Comparison of ENCODE assay signal across 8 cellular contexts in genomic region chr15:89358755-89359439, GRCh38. TPM values are rescaled to one million over a fixed set of nuclear protein-coding genes. Genes with fewer than 3 reads are reported as not detected.
DNase-seq lines count a peak whose midpoint lies in the region; ATAC-seq, FAIRE-seq and TF ChIP-seq lines count a peak whose summit lies in the region.

No MANE protein-coding gene starts in this region.

- peaks cover 81% of the 10 kb centered on the region for H3K27me3 ChIP-seq in DOHH2 (ENCODE audit: control insufficient read depth, low read length)
- H3K27me3 ChIP-seq in neural cell (ENCODE audit: insufficient read depth, low read depth, low read length) = peaks cover 39% of the 10 kb centered on the region

- H3K36me3 ChIP-seq in DOHH2 (ENCODE audit: control insufficient read depth, low read length) = no peaks in the 10 kb centered on the region
- H3K36me3 ChIP-seq in neural cell (ENCODE audit: insufficient read depth, low read length) = no peaks in the 10 kb centered on the region

- no peaks in the 10 kb centered on the region for H3K9me3 Mint-ChIP-seq in stimulated activated naive CD8-positive, alpha-beta T cell treated with anti-CD3 and anti-CD28 coated beads, Interleukin-15, amount 100 ng/mL, for 72 hours

- no peak for TF ChIP-seq EP300 in neural cell (conservative IDR thresholded peaks at IDR 0.05; ENCODE audit: poor library complexity, severe bottlenecking)

- H4K20me1 ChIP-seq in DOHH2 (ENCODE audit: control insufficient read depth, insufficient read depth, low read depth, low read length) (no peaks in the 10 kb centered on the region), neural cell (ENCODE audit: insufficient read depth) (no peaks in the 10 kb centered on the region)

- H2AFZ ChIP-seq in neural cell (ENCODE audit: low read depth, low read length) = peak overlapping the region; percentile 41

- TF ChIP-seq CTCF in DOHH2 (IDR thresholded peaks at IDR 0.05; ENCODE audit: low read depth, low read length, poor library complexity, severe bottlenecking) (peak; percentile 94), fibroblast of pulmonary artery (IDR thresholded peaks at IDR 0.05; ENCODE audit: low read length, missing control alignments) (peak; percentile 63), neural cell (IDR thresholded peaks at IDR 0.05; ENCODE audit: poor library complexity, severe bottlenecking) (peak; percentile 100)

- H3K9me3 ChIP-seq in DOHH2 (ENCODE audit: control insufficient read depth, insufficient read depth, low read length) (no peaks in the 10 kb centered on the region), neural cell (ENCODE audit: low read length) (no peaks in the 10 kb centered on the region)

- peak; percentile 85 for ATAC-seq in GM21717 (IDR thresholded peaks at IDR 0.05; ENCODE audit: unreplicated experiment)
- ATAC-seq in stimulated activated naive CD8-positive, alpha-beta T cell treated with anti-CD3 and anti-CD28 coated beads, Interleukin-15, amount 100 ng/mL, for 72 hours = peak; percentile 93

- peaks cover 100% of the 10 kb centered on the region for H3K27me3 Mint-ChIP-seq in stimulated activated naive CD8-positive, alpha-beta T cell treated with anti-CD3 and anti-CD28 coated beads, Interleukin-15, amount 100 ng/mL, for 72 hours

- H3K27ac Mint-ChIP-seq in stimulated activated naive CD8-positive, alpha-beta T cell treated with anti-CD3 and anti-CD28 coated beads, Interleukin-15, amount 100 ng/mL, for 72 hours = no peak overlapping the region

- peak overlapping the region; percentile 79 for H3K4me3 ChIP-seq in DOHH2 (ENCODE audit: low read length)
- H3K4me3 ChIP-seq in Jurkat, Clone E6-1 (ENCODE audit: low read length) = peak overlapping the region; percentile 52
- H3K4me3 ChIP-seq in fibroblast of pulmonary artery (replicated peaks; ENCODE audit: low read depth, low read length) = peak overlapping the region; percentile 57
- H3K4me3 ChIP-seq in neural cell (ENCODE audit: low read length) = peak overlapping the region; percentile 72

- no peaks in the 10 kb centered on the region for H3K9me2 ChIP-seq in DOHH2 (replicated peaks; ENCODE audit: control insufficient read depth, low read length)
- no peaks in the 10 kb centered on the region for H3K9me2 ChIP-seq in neural cell (ENCODE audit: insufficient read depth, low read length)

- H3K27ac ChIP-seq in DOHH2 (ENCODE audit: low read depth, low read length) (no peak overlapping the region), neural cell (ENCODE audit: low read length) (no peak overlapping the region)

- FAIRE-seq in RCC 7860 (lab: Jason Lieb, UNC) = no peak

- peak overlapping the region; percentile 80 for H3K9ac ChIP-seq in neural cell (ENCODE audit: low read length)

- H3K4me2 ChIP-seq in DOHH2 (ENCODE audit: low read length) = peak overlapping the region; percentile 84
- peak overlapping the region; percentile 59 for H3K4me2 ChIP-seq in neural cell (ENCODE audit: low read length)

- H3F3A ChIP-seq in DOHH2 (ENCODE audit: control insufficient read depth, insufficient read depth) (no peaks in the 10 kb centered on the region), neural cell (ENCODE audit: insufficient read depth, low read length, poor library complexity, severe bottlenecking) (peaks cover 6% of the 10 kb centered on the region)

- H3K4me1 Mint-ChIP-seq in stimulated activated naive CD8-positive, alpha-beta T cell treated with anti-CD3 and anti-CD28 coated beads, Interleukin-15, amount 100 ng/mL, for 72 hours = peaks cover 34% of the 10 kb centered on the region

- peak; percentile 100 for TF ChIP-seq RAD21 in neural cell (conservative IDR thresholded peaks at IDR 0.05)

- H3K79me2 ChIP-seq in DOHH2 (ENCODE audit: control insufficient read depth, low read length) = no peaks in the 10 kb centered on the region
- peaks cover 10% of the 10 kb centered on the region for H3K79me2 ChIP-seq in neural cell (replicated peaks; ENCODE audit: insufficient read depth, low read length)

- H3K4me1 ChIP-seq in DOHH2 (ENCODE audit: control insufficient read depth, low read length) = peaks cover 9% of the 10 kb centered on the region; the same call in 1 of the 2 replicates

- H3K4me3 Mint-ChIP-seq in stimulated activated naive CD8-positive, alpha-beta T cell treated with anti-CD3 and anti-CD28 coated beads, Interleukin-15, amount 100 ng/mL, for 72 hours = peak overlapping the region; percentile 86 to 91

- peak; percentile 65 for DNase-seq in Jurkat, Clone E6-1 (ENCODE audit: low read depth, low spot score)
- DNase-seq in RCC 7860 (ENCODE audit: low spot score) (peak; percentile 50), fibroblast of pulmonary artery (ENCODE audit: low read depth) (peak; percentile 76)
- DNase-seq in activated T-helper 1 cell treated with anti-CD3 and anti-CD28 coated beads, Interleukin-2, amount 50 U/mL, for 16 hours (ENCODE audit: low read depth in 1 of 2, low spot score in 1 of 2) = peak; percentile 73 to 74
- DNase-seq in stimulated activated naive CD8-positive, alpha-beta T cell treated with anti-CD3 and anti-CD28 coated beads, Interleukin-15, amount 100 ng/mL, for 72 hours = peak; percentile 86 to 91

TF ChIP-seq in neural cell, 6 proteins besides CTCF, POLR2A, EP300 and RAD21:
- TF ChIP-seq MXI1 (conservative IDR thresholded peaks at IDR 0.05; ENCODE audit: poor library complexity, severe bottlenecking) (peak; percentile 54), TAF1 (IDR thresholded peaks at IDR 0.05; ENCODE audit: low read depth) (no peak), REST (IDR thresholded peaks at IDR 0.05; ENCODE audit: borderline replicate concordance) (no peak), POLR2AphosphoS5 (IDR thresholded peaks at IDR 0.05) (no peak), EZH2 (IDR thresholded peaks at IDR 0.05; ENCODE audit: borderline replicate concordance, insufficient read depth, low read length, poor library complexity, severe bottlenecking) (no peak), SMC3 (conservative IDR thresholded peaks at IDR 0.05; ENCODE audit: poor library complexity) (peak; percentile 100)

RNA-seq across cellular contexts. Expression of gene POLG, which starts 24.3 kb away (rescaled TPM):
- polyA plus RNA-seq in Jurkat, Clone E6-1 (2012; ENCODE audit: insufficient read depth, insufficient read length) = 151 TPM
- 47.9 and 62.9 TPM in 2 replicates for polyA plus RNA-seq in neural cell
- polyA minus RNA-seq in neural cell = 42.7 and 58.9 TPM in 2 replicates
